Comparison of ENCODE assay signal across 2 cellular contexts in genomic region chr15:51799174-51799907, GRCh38.
TF ChIP-seq lines count a peak whose summit lies in the region.

No MANE protein-coding gene starts in this region.

TF ChIP-seq in A549, 52 proteins besides CTCF, POLR2A, EP300 and RAD21:
- no peak for TF ChIP-seq MAZ (IDR thresholded peaks at IDR 0.05; ENCODE audit: borderline replicate concordance, low read depth, low read length)
- no peak for TF ChIP-seq MYC (IDR thresholded peaks at IDR 0.05; ENCODE audit: borderline replicate concordance, low read length)
- TF ChIP-seq HMGXB4 (CRISPR knock-in tag; IDR thresholded peaks at IDR 0.05; ENCODE audit: borderline replicate concordance) = no peak
- no peak for TF ChIP-seq ZNF302 (CRISPR knock-in tag; IDR thresholded peaks at IDR 0.05)
- TF ChIP-seq KDM1A (IDR thresholded peaks at IDR 0.05; ENCODE audit: low read depth) = no peak
- TF ChIP-seq, protein P1, sequence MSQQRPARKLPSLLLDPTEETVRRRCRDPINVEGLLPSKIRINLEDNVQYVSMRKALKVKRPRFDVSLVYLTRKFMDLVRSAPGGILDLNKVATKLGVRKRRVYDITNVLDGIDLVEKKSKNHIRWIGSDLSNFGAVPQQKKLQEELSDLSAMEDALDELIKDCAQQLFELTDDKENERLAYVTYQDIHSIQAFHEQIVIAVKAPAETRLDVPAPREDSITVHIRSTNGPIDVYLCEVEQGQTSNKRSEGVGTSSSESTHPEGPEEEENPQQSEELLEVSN (IDR thresholded peaks at IDR 0.05; ENCODE audit: borderline replicate concordance, low read depth) = no peak
- TF ChIP-seq FOSL2 (IDR thresholded peaks at IDR 0.05) = no peak
- TF ChIP-seq FOSL2 (CRISPR knock-in tag; IDR thresholded peaks at IDR 0.05) = no peak
- no peak for TF ChIP-seq EHMT2 (IDR thresholded peaks at IDR 0.05; ENCODE audit: low read depth)
- no peak for TF ChIP-seq PBX3 (IDR thresholded peaks at IDR 0.05)
- TF ChIP-seq FOSB (CRISPR knock-in tag; IDR thresholded peaks at IDR 0.05) = no peak
- TF ChIP-seq, protein P2, sequence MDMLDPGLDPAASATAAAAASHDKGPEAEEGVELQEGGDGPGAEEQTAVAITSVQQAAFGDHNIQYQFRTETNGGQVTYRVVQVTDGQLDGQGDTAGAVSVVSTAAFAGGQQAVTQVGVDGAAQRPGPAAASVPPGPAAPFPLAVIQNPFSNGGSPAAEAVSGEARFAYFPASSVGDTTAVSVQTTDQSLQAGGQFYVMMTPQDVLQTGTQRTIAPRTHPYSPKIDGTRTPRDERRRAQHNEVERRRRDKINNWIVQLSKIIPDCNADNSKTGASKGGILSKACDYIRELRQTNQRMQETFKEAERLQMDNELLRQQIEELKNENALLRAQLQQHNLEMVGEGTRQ (IDR thresholded peaks at IDR 0.05) = no peak
- no peak for TF ChIP-seq RNF2 (IDR thresholded peaks at IDR 0.05; ENCODE audit: borderline replicate concordance, low read depth)
- TF ChIP-seq FOXS1 (CRISPR knock-in tag; IDR thresholded peaks at IDR 0.05) = no peak
- TF ChIP-seq ZC3H11A (IDR thresholded peaks at IDR 0.05) = no peak

TF ChIP-seq in IMR-90, 13 proteins besides CTCF, POLR2A, EP300 and RAD21:
- TF ChIP-seq BHLHE40 (IDR thresholded peaks at IDR 0.05; ENCODE audit: low read depth, low read length) (no peak), RCOR1 (IDR thresholded peaks at IDR 0.05; ENCODE audit: insufficient replicate concordance, low read length) (no peak), SMC3 (IDR thresholded peaks at IDR 0.05; ENCODE audit: low read depth, low read length) (no peak)
- TF ChIP-seq, protein P2 (IDR thresholded peaks at IDR 0.05; ENCODE audit: low read depth, low read length) = no peak
